Comparison of ENCODE assay signal across 8 cellular contexts in the genomic region with DNA sequence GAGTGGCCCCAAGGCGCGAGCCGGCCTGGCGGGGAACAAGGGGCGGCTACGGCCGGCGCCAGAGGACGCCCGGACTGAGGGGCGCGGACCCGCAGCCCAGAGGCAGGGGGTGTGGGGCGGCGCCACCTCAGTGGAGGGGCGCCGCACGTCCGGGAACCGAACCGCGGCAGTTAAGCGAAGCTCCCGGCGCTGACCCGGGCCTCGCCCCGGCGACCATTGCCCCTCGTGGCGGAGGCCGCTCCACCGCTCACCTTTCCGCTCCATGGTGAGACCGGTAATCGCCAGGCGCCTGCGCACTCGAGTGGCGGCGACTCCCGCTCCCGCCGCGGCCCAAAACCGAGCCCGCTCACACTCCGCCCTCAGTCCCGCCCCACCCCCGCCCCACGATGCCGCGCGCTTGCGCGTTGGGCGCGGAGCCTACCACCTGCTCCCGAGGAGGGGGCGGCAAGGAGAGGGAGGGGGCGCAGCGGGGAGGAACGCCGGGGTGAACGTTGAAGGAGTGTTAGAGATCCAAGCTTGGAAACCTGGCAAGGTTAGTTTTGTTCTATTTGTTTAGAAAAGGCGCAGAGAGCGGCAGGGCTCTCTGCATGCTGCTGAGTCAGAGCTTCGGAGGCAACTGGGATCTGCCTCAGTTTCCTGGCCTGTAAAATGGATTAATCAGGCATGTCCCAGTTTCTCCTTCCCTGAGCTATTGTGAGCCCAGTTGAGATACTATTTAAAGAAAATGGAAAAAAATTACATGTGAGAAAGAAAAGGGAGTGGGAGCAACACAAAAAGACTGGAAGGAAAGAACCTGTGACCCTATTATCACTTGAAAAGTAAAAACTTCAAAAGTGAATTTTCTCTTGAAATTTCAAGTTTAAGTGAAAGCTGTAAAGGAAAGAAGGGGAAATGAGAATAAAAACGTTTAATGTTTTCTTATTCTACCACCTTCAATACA. TPM values are rescaled to one million over a fixed set of nuclear protein-coding genes. Genes with fewer than 3 reads are reported as not detected.
DNase-seq lines count a peak whose midpoint lies in the region; ATAC-seq, FAIRE-seq and TF ChIP-seq lines count a peak whose summit lies in the region.

Gene SRPK1, minus strand, starts transcription at position 306 of the 940 bp plus-strand sequence. Its CDS starts 42 bp downstream, at position 264.

- peak; percentile 39 for DNase-seq in AG09319 (ENCODE audit: extremely low read depth, low read depth)
- peak; percentile 94 for DNase-seq in NCI-H345 (lab: John Stamatoyannopoulos, UW)
- DNase-seq in activated CD4-positive, CD25-positive, alpha-beta regulatory T cell treated with anti-CD3 and anti-CD28 coated beads, Interleukin-2, amount 50 U/mL, for 72 hours, result peak; percentile 88
- DNase-seq in cerebellar nuclear complex (lab: John Stamatoyannopoulos, UW), result peak; percentile 50 to 69
- DNase-seq in kidney, result peak; percentile 94
- peak; percentile 76 to 83 for DNase-seq in stimulated activated CD4-positive, alpha-beta T cell treated with anti-CD3 and anti-CD28 coated beads, Interleukin-15, amount 100 ng/mL, for 1 hour (ENCODE audit: low read depth in 1 of 2, low spot score in 1 of 2)

- peak within 1 kb of the TSS; percentile 77 to 82 for H3K9ac ChIP-seq in kidney (ENCODE audit: low read length in 2 of 2)

- no peak for TF ChIP-seq CTCF in AG09319 (IDR thresholded peaks at IDR 0.05; ENCODE audit: low read depth, low read length)
- no peak for TF ChIP-seq CTCF in kidney (IDR thresholded peaks at IDR 0.05; ENCODE audit: borderline replicate concordance, extremely low read depth, insufficient read depth)

- FAIRE-seq in kidney (lab: Jason Lieb, UNC), result no peak

- no peaks in the 10 kb centered on the region for H3K36me3 ChIP-seq in kidney (ENCODE audit: control insufficient read depth in 1 of 2, insufficient read depth in 2 of 2, low read length in 2 of 2)

- H3K27ac ChIP-seq in kidney (ENCODE audit: low read depth in 2 of 2, low read length in 2 of 2), result peak within 1 kb of the TSS; percentile 57 to 64

- H3K4me3 ChIP-seq in kidney (ENCODE audit: low read length in 2 of 2), result peak within 1 kb of the TSS; percentile 88 to 91

- intact Hi-C loops in kidney (cut with DNase I), result no loop called here

- peaks cover 5 to 6% of the 10 kb centered on the region in 2 donors for H3K4me1 ChIP-seq in kidney (ENCODE audit: control insufficient read depth in 1 of 2, insufficient read depth in 1 of 2, low read depth in 1 of 2, low read length in 2 of 2)

- no peaks in the 10 kb centered on the region for H3K9me3 ChIP-seq in kidney (ENCODE audit: control insufficient read depth in 1 of 2, low read length in 2 of 2)

- ATAC-seq in GM19023 (IDR thresholded peaks at IDR 0.05; ENCODE audit: unreplicated experiment), result peak; percentile 76
- ATAC-seq in HG03196 (IDR thresholded peaks at IDR 0.05; ENCODE audit: unreplicated experiment), result peak; percentile 76

RNA-seq across cellular contexts. Expression of gene SRPK1, which starts in this region (rescaled TPM):
- total RNA-seq in kidney, result 35.3 TPM
- polyA plus RNA-seq in kidney (ENCODE audit: insufficient read depth, low read depth, low replicate concordance), result 12.2 TPM

Comparison
In these comparisons a context has a peak if more than half of its experiments do, and no peak if none do; other contexts are left out.
1. Peak in every context shown above with its lines: DNase-seq, ATAC-seq, H3K4me3 ChIP-seq and H3K27ac ChIP-seq.
2. DNase-seq: peak in every context shown above with its lines; median percentile 94 in NCI-H345; 94 in kidney; 88 in activated CD4-positive, CD25-positive, alpha-beta regulatory T cell treated with anti-CD3 and anti-CD28 coated beads, Interleukin-2, amount 50 U/mL, for 72 hours; 80 in stimulated activated CD4-positive, alpha-beta T cell treated with anti-CD3 and anti-CD28 coated beads, Interleukin-15, amount 100 ng/mL, for 1 hour; 60 in cerebellar nuclear complex; 39 in AG09319.